ENCODE assay signal across 18 cellular contexts in genomic region chr16:87637357-87637756, GRCh38. TPM values are rescaled to one million over a fixed set of nuclear protein-coding genes. Genes with fewer than 3 reads are reported as not detected.
DNase-seq lines count a peak whose midpoint lies in the region; ATAC-seq lines count a peak whose summit lies in the region.
"Had no signal": no experiment of that assay in that cellular context is flagged by ENCODE, and none has a peak within 500 bp of the region (broad histone marks: within the 10 kb centered on the region; RNA-seq: fewer than 3 reads in every experiment).

No MANE protein-coding gene starts in this region.

- peaks cover 24% of the 10 kb centered on the region for H3K4me1 ChIP-seq in BLaER1
- H3K4me1 ChIP-seq in CD4-positive, CD25-positive, alpha-beta regulatory T cell (ENCODE audit: control insufficient read depth, insufficient read depth, low read length, poor library complexity, severe bottlenecking), result peaks cover 16% of the 10 kb centered on the region

- no peaks in the 10 kb centered on the region for H4K20me1 ChIP-seq in BLaER1

- no peak overlapping the region for H3K27ac ChIP-seq in BLaER1
- H3K27ac ChIP-seq in CD4-positive, CD25-positive, alpha-beta regulatory T cell (ENCODE audit: insufficient read depth, low read length, poor library complexity, severe bottlenecking), result no peak overlapping the region
- H3K27ac ChIP-seq: GM23248 had no signal

- no peak overlapping the region for H3K9ac ChIP-seq in BLaER1
- H3K9ac ChIP-seq: GM23248 had no signal

- no peaks in the 10 kb centered on the region for H3K36me3 Mint-ChIP-seq in CD4-positive, CD25-positive, alpha-beta regulatory T cell
- peaks cover 1% of the 10 kb centered on the region for H3K36me3 Mint-ChIP-seq in central memory CD8-positive, alpha-beta T cell (ENCODE audit: insufficient read depth)
- H3K36me3 Mint-ChIP-seq: CD8-positive, alpha-beta memory T cell had no signal

- no peaks in the 10 kb centered on the region for H3K36me3 ChIP-seq in BLaER1
- no peaks in the 10 kb centered on the region for H3K36me3 ChIP-seq in CD4-positive, CD25-positive, alpha-beta regulatory T cell (ENCODE audit: control insufficient read depth, insufficient read depth, low read length)
- H3K36me3 ChIP-seq: HAP-1 had no signal

- no peaks in the 10 kb centered on the region for H3K9me3 Mint-ChIP-seq in CD4-positive, CD25-positive, alpha-beta regulatory T cell
- no peaks in the 10 kb centered on the region for H3K9me3 Mint-ChIP-seq in central memory CD8-positive, alpha-beta T cell
- H3K9me3 Mint-ChIP-seq: CD8-positive, alpha-beta memory T cell had no signal

- H3K4me3 Mint-ChIP-seq in CD4-positive, CD25-positive, alpha-beta regulatory T cell, result peak overlapping the region in 3 of 4 donors; percentile 11 to 24 (median 18)
- H3K4me3 Mint-ChIP-seq in central memory CD8-positive, alpha-beta T cell, result peak overlapping the region; percentile 81

- no peak for DNase-seq in CD4-positive, CD25-positive, alpha-beta regulatory T cell
- DNase-seq in central memory CD8-positive, alpha-beta T cell (ENCODE audit: low spot score in 2 of 2), result no peak
- DNase-seq in stimulated activated CD4-positive, alpha-beta T cell treated with anti-CD3 and anti-CD28 coated beads, Interleukin-15, amount 100 ng/mL, for 24 hours, result no peak
- no peak for DNase-seq in ureter (ENCODE audit: low spot score)
- DNase-seq: ACHN; CD8-positive, alpha-beta memory T cell; COR-L47; DMS 273 treated with DMSO at 0.1 percent for 48 hours; DMS53; DND-41; EL; GM23248 had no signal

- no peak for ATAC-seq in CD4-positive, CD25-positive, alpha-beta regulatory T cell (ENCODE audit: low read depth in 2 of 2)
- no peak for ATAC-seq in central memory CD8-positive, alpha-beta T cell (replicated peaks; ENCODE audit: extremely low read depth, poor library complexity, severe bottlenecking)
- no peak for ATAC-seq in GM18909 (IDR thresholded peaks at IDR 0.05; ENCODE audit: poor library complexity, unreplicated experiment)
- ATAC-seq: GM12878 had no signal

- no peaks in the 10 kb centered on the region for H3K9me3 ChIP-seq in BLaER1
- no peaks in the 10 kb centered on the region for H3K9me3 ChIP-seq in CD4-positive, CD25-positive, alpha-beta regulatory T cell (ENCODE audit: control insufficient read depth in 2 of 2, low read length in 2 of 2)
- H3K9me3 ChIP-seq: HAP-1 had no signal

- peaks cover 0 to 22% (median 4%) of the 10 kb centered on the region in 4 donors for H3K4me1 Mint-ChIP-seq in CD4-positive, CD25-positive, alpha-beta regulatory T cell
- peaks cover 12% of the 10 kb centered on the region for H3K4me1 Mint-ChIP-seq in central memory CD8-positive, alpha-beta T cell

- peak overlapping the region in 1 of 3 donors; percentile 52 for H3K27ac Mint-ChIP-seq in CD4-positive, CD25-positive, alpha-beta regulatory T cell
- peak overlapping the region; percentile 29 for H3K27ac Mint-ChIP-seq in central memory CD8-positive, alpha-beta T cell (ENCODE audit: low read depth)

- H3K4me2 ChIP-seq in BLaER1, result peak overlapping the region; percentile 99

- no peaks in the 10 kb centered on the region for H3K27me3 ChIP-seq in BLaER1
- H3K27me3 ChIP-seq in CD4-positive, CD25-positive, alpha-beta regulatory T cell (ENCODE audit: control insufficient read depth, insufficient read depth, low read length), result no peaks in the 10 kb centered on the region

- H3K4me3 ChIP-seq in BLaER1, result no peak overlapping the region
- H3K4me3 ChIP-seq in CD4-positive, CD25-positive, alpha-beta regulatory T cell (ENCODE audit: low read depth, low read length), result no peak overlapping the region
- H3K4me3 ChIP-seq: GM12878, GM23248, HAP-1 had no signal

- H3K27me3 Mint-ChIP-seq in CD4-positive, CD25-positive, alpha-beta regulatory T cell, result peaks cover 5% of the 10 kb centered on the region
- H3K27me3 Mint-ChIP-seq in central memory CD8-positive, alpha-beta T cell, result peaks cover 12% of the 10 kb centered on the region

RNA-seq across cellular contexts. Expression of gene JPH3, which starts 35.0 kb away (rescaled TPM):
- total RNA-seq in CD4-positive, CD25-positive, alpha-beta regulatory T cell, result not detected
- not detected for polyA plus RNA-seq in CD4-positive, CD25-positive, alpha-beta regulatory T cell
- total RNA-seq in ureter, result 0.91 TPM
- total RNA-seq: CD8-positive, alpha-beta memory T cell; GM12878; GM23248; HT-29 had no signal
- polyA plus RNA-seq: BJ; CD8-positive, alpha-beta memory T cell; GM23248 had no signal
